ENCODE assay signal across 1 cellular context in the genomic region with DNA sequence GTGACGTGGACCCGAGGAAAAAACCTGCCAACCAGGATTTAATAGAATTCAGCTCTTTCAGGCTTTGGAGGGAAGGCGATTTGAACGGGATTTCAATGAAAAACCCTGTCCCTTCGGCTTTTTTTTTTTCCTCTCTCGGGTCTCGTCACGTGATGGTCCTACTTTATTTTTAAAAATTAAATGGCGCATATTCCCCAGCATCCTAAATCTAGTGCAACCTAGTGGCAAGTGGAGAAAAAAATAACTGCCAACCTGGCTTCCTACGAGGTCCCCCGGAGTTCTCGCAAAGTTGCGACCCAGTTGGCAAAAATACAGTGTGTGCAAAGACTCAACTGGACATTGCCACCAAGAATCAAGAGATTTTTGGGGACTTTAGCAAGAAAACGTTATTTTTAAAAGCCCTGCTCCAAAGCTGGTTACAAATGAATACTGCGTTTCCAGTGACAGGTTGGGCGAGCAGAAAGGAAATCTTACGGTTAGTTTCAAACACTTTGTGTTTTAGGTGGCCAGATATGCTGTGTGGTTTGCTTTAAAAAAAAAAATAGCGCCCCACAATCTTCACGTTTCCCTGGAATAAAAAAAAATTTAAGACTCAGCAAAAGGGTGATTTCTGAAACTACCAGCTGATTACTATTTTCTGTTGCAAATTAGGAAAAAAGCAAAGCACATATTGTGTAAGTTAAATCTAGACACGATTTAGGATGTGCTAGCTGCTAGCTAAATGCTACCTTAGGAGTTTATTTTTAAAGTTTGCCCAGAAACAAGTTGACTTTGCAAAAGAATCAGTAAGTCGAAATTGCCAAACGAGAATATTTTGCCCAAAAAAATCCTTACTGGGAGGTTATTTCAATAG.
TF ChIP-seq lines count a peak whose summit lies in the region.

No MANE protein-coding gene starts in this region.

TF ChIP-seq in HepG2, 621 proteins besides CTCF, POLR2A, EP300 and RAD21 (continued from another document and continues in another):
- TF ChIP-seq, protein P1, sequence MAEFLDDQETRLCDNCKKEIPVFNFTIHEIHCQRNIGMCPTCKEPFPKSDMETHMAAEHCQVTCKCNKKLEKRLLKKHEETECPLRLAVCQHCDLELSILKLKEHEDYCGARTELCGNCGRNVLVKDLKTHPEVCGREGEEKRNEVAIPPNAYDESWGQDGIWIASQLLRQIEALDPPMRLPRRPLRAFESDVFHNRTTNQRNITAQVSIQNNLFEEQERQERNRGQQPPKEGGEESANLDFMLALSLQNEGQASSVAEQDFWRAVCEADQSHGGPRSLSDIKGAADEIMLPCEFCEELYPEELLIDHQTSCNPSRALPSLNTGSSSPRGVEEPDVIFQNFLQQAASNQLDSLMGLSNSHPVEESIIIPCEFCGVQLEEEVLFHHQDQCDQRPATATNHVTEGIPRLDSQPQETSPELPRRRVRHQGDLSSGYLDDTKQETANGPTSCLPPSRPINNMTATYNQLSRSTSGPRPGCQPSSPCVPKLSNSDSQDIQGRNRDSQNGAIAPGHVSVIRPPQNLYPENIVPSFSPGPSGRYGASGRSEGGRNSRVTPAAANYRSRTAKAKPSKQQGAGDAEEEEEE (CRISPR knock-in tag; IDR thresholded peaks at IDR 0.05; ENCODE audit: borderline replicate concordance) = no peak
- no peak; the same call in 1 of the 2 replicates for TF ChIP-seq MEIS2 (CRISPR knock-in tag; IDR thresholded peaks at IDR 0.05)
- TF ChIP-seq ZNF530 (CRISPR knock-in tag; IDR thresholded peaks at IDR 0.05; ENCODE audit: low read depth) = no peak
- TF ChIP-seq SATB2 (CRISPR knock-in tag; IDR thresholded peaks at IDR 0.05) = no peak; the same call in 1 of the 2 replicates
- TF ChIP-seq FOSL1 (CRISPR knock-in tag; IDR thresholded peaks at IDR 0.05; ENCODE audit: borderline replicate concordance) = no peak
- no peak for TF ChIP-seq DNMT1 (CRISPR knock-in tag; IDR thresholded peaks at IDR 0.05)
- TF ChIP-seq, protein P2, sequence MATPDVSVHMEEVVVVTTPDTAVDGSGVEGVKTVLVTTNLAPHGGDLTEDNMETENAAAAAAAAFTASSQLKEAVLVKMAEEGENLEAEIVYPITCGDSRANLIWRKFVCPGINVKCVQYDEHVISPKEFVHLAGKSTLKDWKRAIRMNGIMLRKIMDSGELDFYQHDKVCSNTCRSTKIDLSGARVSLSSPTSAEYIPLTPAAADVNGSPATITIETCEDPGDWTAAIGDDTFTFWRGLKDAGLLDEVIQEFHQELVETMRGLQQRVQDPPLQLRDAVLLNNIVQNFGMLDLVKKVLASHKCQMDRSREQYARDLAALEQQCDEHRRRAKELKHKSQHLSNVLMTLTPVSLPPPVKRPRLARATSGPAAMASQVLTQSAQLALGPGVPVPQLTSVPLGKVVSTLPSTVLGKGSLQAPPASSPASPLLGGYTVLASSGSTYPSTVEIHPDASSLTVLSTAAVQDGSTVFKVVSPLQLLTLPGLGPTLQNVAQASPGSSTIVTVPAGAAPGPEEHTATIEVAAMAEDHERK (CRISPR knock-in tag; IDR thresholded peaks at IDR 0.05; ENCODE audit: low read depth) = no peak
- TF ChIP-seq RBM22 (optimal IDR thresholded peaks at IDR 0.05; ENCODE audit: low read length) = no peak
- TF ChIP-seq, protein P3, sequence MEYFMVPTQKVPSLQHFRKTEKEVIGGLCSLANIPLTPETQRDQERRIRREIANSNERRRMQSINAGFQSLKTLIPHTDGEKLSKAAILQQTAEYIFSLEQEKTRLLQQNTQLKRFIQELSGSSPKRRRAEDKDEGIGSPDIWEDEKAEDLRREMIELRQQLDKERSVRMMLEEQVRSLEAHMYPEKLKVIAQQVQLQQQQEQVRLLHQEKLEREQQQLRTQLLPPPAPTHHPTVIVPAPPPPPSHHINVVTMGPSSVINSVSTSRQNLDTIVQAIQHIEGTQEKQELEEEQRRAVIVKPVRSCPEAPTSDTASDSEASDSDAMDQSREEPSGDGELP (IDR thresholded peaks at IDR 0.05; ENCODE audit: borderline replicate concordance, low read depth) = no peak
- TF ChIP-seq, protein P4, sequence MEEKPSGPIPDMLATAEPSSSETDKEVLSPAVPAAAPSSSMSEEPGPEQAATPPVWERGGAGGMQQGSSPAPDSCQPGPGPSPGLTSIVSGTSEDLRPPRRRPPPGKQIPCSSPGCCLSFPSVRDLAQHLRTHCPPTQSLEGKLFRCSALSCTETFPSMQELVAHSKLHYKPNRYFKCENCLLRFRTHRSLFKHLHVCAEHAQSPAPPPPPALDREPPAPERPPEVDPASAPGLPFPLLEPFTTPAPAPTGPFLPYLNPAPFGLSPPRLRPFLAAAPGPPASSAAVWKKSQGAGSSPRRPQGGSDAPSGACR (CRISPR knock-in tag; IDR thresholded peaks at IDR 0.05) = no peak
- TF ChIP-seq, protein P5, sequence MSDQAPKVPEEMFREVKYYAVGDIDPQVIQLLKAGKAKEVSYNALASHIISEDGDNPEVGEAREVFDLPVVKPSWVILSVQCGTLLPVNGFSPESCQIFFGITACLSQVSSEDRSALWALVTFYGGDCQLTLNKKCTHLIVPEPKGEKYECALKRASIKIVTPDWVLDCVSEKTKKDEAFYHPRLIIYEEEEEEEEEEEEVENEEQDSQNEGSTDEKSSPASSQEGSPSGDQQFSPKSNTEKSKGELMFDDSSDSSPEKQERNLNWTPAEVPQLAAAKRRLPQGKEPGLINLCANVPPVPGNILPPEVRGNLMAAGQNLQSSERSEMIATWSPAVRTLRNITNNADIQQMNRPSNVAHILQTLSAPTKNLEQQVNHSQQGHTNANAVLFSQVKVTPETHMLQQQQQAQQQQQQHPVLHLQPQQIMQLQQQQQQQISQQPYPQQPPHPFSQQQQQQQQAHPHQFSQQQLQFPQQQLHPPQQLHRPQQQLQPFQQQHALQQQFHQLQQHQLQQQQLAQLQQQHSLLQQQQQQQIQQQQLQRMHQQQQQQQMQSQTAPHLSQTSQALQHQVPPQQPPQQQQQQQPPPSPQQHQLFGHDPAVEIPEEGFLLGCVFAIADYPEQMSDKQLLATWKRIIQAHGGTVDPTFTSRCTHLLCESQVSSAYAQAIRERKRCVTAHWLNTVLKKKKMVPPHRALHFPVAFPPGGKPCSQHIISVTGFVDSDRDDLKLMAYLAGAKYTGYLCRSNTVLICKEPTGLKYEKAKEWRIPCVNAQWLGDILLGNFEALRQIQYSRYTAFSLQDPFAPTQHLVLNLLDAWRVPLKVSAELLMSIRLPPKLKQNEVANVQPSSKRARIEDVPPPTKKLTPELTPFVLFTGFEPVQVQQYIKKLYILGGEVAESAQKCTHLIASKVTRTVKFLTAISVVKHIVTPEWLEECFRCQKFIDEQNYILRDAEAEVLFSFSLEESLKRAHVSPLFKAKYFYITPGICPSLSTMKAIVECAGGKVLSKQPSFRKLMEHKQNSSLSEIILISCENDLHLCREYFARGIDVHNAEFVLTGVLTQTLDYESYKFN (CRISPR knock-in tag; conservative IDR thresholded peaks at IDR 0.05) = no peak
- TF ChIP-seq ZNF468 (CRISPR knock-in tag; IDR thresholded peaks at IDR 0.05) = no peak
- no peak for TF ChIP-seq SRY (CRISPR knock-in tag; IDR thresholded peaks at IDR 0.05)
- no peak for TF ChIP-seq NCOR1 (IDR thresholded peaks at IDR 0.05; ENCODE audit: borderline replicate concordance, low read length)
- TF ChIP-seq PHF5A (CRISPR knock-in tag; IDR thresholded peaks at IDR 0.05; ENCODE audit: low read depth, unreplicated experiment) = peak; percentile 16
- TF ChIP-seq TCF7L2 (IDR thresholded peaks at IDR 0.05; ENCODE audit: low read depth, low read length) = no peak
- TF ChIP-seq ZNF629 (CRISPR knock-in tag; conservative IDR thresholded peaks at IDR 0.05) = no peak; the same call in 1 of the 2 replicates
- TF ChIP-seq MTF1 (CRISPR knock-in tag; IDR thresholded peaks at IDR 0.05) = no peak
- TF ChIP-seq ZNF724P (CRISPR knock-in tag; IDR thresholded peaks at IDR 0.05; ENCODE audit: borderline replicate concordance) = 0 out of 2 replicates have a peak, but pooled peaks have one; percentile 6
- peak; percentile 93; the same call in 1 of the 2 replicates for TF ChIP-seq CHD4 (IDR thresholded peaks at IDR 0.05; ENCODE audit: borderline replicate concordance, low read length)
- TF ChIP-seq ZSCAN21 (CRISPR knock-in tag; IDR thresholded peaks at IDR 0.05; ENCODE audit: borderline replicate concordance) = no peak
- TF ChIP-seq, protein P6, sequence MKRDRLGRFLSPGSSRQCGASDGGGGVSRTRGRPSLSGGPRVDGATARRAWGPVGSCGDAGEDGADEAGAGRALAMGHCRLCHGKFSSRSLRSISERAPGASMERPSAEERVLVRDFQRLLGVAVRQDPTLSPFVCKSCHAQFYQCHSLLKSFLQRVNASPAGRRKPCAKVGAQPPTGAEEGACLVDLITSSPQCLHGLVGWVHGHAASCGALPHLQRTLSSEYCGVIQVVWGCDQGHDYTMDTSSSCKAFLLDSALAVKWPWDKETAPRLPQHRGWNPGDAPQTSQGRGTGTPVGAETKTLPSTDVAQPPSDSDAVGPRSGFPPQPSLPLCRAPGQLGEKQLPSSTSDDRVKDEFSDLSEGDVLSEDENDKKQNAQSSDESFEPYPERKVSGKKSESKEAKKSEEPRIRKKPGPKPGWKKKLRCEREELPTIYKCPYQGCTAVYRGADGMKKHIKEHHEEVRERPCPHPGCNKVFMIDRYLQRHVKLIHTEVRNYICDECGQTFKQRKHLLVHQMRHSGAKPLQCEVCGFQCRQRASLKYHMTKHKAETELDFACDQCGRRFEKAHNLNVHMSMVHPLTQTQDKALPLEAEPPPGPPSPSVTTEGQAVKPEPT (CRISPR knock-in tag; IDR thresholded peaks at IDR 0.05; ENCODE audit: low read depth) = no peak
- TF ChIP-seq ZNF484 (CRISPR knock-in tag; IDR thresholded peaks at IDR 0.05; ENCODE audit: borderline replicate concordance, low read depth) = no peak
- TF ChIP-seq NFATC3 (CRISPR knock-in tag; IDR thresholded peaks at IDR 0.05) = no peak
- no peak for TF ChIP-seq ZNF431 (CRISPR knock-in tag; IDR thresholded peaks at IDR 0.05; ENCODE audit: borderline replicate concordance, low read depth)
- no peak for TF ChIP-seq RBAK (CRISPR knock-in tag; IDR thresholded peaks at IDR 0.05)
- TF ChIP-seq ZNF720 (CRISPR knock-in tag; IDR thresholded peaks at IDR 0.05) = no peak
- no peak for TF ChIP-seq MYC (CRISPR knock-in tag; IDR thresholded peaks at IDR 0.05; ENCODE audit: borderline replicate concordance)
- TF ChIP-seq, protein P7, sequence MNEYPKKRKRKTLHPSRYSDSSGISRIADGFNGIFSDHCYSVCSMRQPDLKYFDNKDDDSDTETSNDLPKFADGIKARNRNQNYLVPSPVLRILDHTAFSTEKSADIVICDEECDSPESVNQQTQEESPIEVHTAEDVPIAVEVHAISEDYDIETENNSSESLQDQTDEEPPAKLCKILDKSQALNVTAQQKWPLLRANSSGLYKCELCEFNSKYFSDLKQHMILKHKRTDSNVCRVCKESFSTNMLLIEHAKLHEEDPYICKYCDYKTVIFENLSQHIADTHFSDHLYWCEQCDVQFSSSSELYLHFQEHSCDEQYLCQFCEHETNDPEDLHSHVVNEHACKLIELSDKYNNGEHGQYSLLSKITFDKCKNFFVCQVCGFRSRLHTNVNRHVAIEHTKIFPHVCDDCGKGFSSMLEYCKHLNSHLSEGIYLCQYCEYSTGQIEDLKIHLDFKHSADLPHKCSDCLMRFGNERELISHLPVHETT (CRISPR knock-in tag; conservative IDR thresholded peaks at IDR 0.05) = no peak
- no peak for TF ChIP-seq GABPB1 (CRISPR knock-in tag; IDR thresholded peaks at IDR 0.05)
- TF ChIP-seq ZNF432 (CRISPR knock-in tag; IDR thresholded peaks at IDR 0.05; ENCODE audit: borderline replicate concordance) = no peak
- no peak for TF ChIP-seq ZNF713 (CRISPR knock-in tag; IDR thresholded peaks at IDR 0.05)
- TF ChIP-seq HHEX (CRISPR knock-in tag; IDR thresholded peaks at IDR 0.05) = no peak
- peak; percentile 41; the same call in 1 of the 2 replicates for TF ChIP-seq ISX (CRISPR knock-in tag; conservative IDR thresholded peaks at IDR 0.05)
- TF ChIP-seq, protein P8, sequence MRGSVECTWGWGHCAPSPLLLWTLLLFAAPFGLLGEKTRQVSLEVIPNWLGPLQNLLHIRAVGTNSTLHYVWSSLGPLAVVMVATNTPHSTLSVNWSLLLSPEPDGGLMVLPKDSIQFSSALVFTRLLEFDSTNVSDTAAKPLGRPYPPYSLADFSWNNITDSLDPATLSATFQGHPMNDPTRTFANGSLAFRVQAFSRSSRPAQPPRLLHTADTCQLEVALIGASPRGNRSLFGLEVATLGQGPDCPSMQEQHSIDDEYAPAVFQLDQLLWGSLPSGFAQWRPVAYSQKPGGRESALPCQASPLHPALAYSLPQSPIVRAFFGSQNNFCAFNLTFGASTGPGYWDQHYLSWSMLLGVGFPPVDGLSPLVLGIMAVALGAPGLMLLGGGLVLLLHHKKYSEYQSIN (CRISPR knock-in tag; IDR thresholded peaks at IDR 0.05; ENCODE audit: borderline replicate concordance) = no peak
- peak; percentile 21 for TF ChIP-seq MED8 (CRISPR knock-in tag; IDR thresholded peaks at IDR 0.05; ENCODE audit: insufficient replicate concordance)
- TF ChIP-seq REL (CRISPR knock-in tag; conservative IDR thresholded peaks at IDR 0.05) = no peak; the same call in 1 of the 2 replicates
- TF ChIP-seq REPIN1 (CRISPR knock-in tag; IDR thresholded peaks at IDR 0.05; ENCODE audit: borderline replicate concordance, low read depth) = no peak
- no peak; the same call in 1 of the 2 replicates for TF ChIP-seq ZBTB8A (CRISPR knock-in tag; IDR thresholded peaks at IDR 0.05; ENCODE audit: borderline replicate concordance, low read depth)
- no peak for TF ChIP-seq RFX3 (CRISPR knock-in tag; IDR thresholded peaks at IDR 0.05)
- no peak for TF ChIP-seq ZNF672 (CRISPR knock-in tag; IDR thresholded peaks at IDR 0.05)
- TF ChIP-seq ZNF496 (CRISPR knock-in tag; IDR thresholded peaks at IDR 0.05; ENCODE audit: insufficient replicate concordance) = no peak
- no peak for TF ChIP-seq CENPX (CRISPR knock-in tag; IDR thresholded peaks at IDR 0.05)
- no peak for TF ChIP-seq ZNF329 (CRISPR knock-in tag; IDR thresholded peaks at IDR 0.05; ENCODE audit: low read depth)
